Comparison of ENCODE assay signal across 1 cellular context in the genomic region with DNA sequence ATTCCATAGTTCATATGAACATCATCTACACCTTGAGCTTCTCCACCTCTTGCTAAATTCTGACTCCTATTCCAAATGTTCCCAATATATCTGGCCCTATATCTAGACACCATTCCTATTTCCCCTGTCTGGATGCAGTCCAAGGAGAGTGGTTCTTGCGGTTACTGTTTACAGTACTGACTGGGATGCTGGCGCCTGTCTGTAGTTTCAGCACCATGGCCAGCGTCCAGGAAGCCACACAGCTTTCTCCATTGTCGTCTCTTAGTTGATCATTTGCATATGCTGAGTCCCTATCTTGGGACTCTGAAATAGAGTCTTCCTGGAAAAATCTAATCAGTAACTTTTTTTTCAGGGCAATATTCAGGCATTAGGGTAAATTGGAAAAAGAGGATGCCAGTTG.
TF ChIP-seq lines count a peak whose summit lies in the region.

No MANE protein-coding gene starts in this region.

TF ChIP-seq in IMR-90, 13 proteins besides CTCF, POLR2A, EP300 and RAD21:
- TF ChIP-seq, protein P1, sequence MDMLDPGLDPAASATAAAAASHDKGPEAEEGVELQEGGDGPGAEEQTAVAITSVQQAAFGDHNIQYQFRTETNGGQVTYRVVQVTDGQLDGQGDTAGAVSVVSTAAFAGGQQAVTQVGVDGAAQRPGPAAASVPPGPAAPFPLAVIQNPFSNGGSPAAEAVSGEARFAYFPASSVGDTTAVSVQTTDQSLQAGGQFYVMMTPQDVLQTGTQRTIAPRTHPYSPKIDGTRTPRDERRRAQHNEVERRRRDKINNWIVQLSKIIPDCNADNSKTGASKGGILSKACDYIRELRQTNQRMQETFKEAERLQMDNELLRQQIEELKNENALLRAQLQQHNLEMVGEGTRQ (IDR thresholded peaks at IDR 0.05; ENCODE audit: low read depth, low read length) = no peak
- TF ChIP-seq CEBPB (IDR thresholded peaks at IDR 0.05; ENCODE audit: low read depth, low read length) (no peak), BHLHE40 (IDR thresholded peaks at IDR 0.05; ENCODE audit: low read depth, low read length) (no peak), RCOR1 (IDR thresholded peaks at IDR 0.05; ENCODE audit: insufficient replicate concordance, low read length) (no peak), CHD1 (IDR thresholded peaks at IDR 0.05; ENCODE audit: low read depth, low read length) (no peak), MAZ (IDR thresholded peaks at IDR 0.05; ENCODE audit: borderline replicate concordance, low read depth, low read length) (no peak), MXI1 (IDR thresholded peaks at IDR 0.05; ENCODE audit: borderline replicate concordance, low read depth, low read length) (no peak), NFE2L2 (IDR thresholded peaks at IDR 0.05; ENCODE audit: low read depth, low read length) (no peak)
